1 cellular context compared by ENCODE assay signal in genomic region chr6:44000164-44000842, GRCh38.
A peak's percentile ranks its signal among the peaks of the same experiment; 100 is the strongest.
TF ChIP-seq lines count a peak whose summit lies in the region.

No MANE protein-coding gene starts in this region.

TF ChIP-seq in GM12878, 131 proteins besides CTCF, POLR2A, EP300 and RAD21 (continued from another document):
- peak; percentile 34; the same call in 1 of the 2 replicates for TF ChIP-seq RELB (IDR thresholded peaks at IDR 0.05; ENCODE audit: low read depth)
- peak; percentile 20; the same call in 1 of the 2 replicates for TF ChIP-seq E2F4 (IDR thresholded peaks at IDR 0.05; ENCODE audit: low read depth, low read length)
- no peak for TF ChIP-seq KAT2A (conservative IDR thresholded peaks at IDR 0.05; ENCODE audit: control insufficient read depth, low read depth, low read length)
- TF ChIP-seq BHLHE40 (IDR thresholded peaks at IDR 0.05; ENCODE audit: borderline replicate concordance in 1 of 2, low read depth in 2 of 2, low read length in 1 of 2) = peak in 1 of 2 experiments; percentile 74; a peak in 3 of 4 replicates
- TF ChIP-seq GATAD2B (conservative IDR thresholded peaks at IDR 0.05; ENCODE audit: low read depth) = peak; percentile 70
- TF ChIP-seq E2F8 (IDR thresholded peaks at IDR 0.05; ENCODE audit: low read depth, partially characterized antibody) = peak; percentile 50
- TF ChIP-seq SMARCA5 (IDR thresholded peaks at IDR 0.05) = peak; percentile 48; the same call in 1 of the 2 replicates
- peak; percentile 79; the same call in 1 of the 2 replicates for TF ChIP-seq DPF2 (IDR thresholded peaks at IDR 0.05)
- no peak for TF ChIP-seq ELK1 (IDR thresholded peaks at IDR 0.05; ENCODE audit: low read depth, low read length)
- TF ChIP-seq KLF5 (IDR thresholded peaks at IDR 0.05; ENCODE audit: partially characterized antibody) = peak; percentile 33
- 0 out of 2 replicates have a peak, but pooled peaks have one; percentile 32 for TF ChIP-seq MXI1 (IDR thresholded peaks at IDR 0.05; ENCODE audit: low read depth, low read length)
- peak; percentile 67 for TF ChIP-seq RELA (IDR thresholded peaks at IDR 0.05; ENCODE audit: borderline replicate concordance, partially characterized antibody)
- peak; percentile 56 for TF ChIP-seq CREM (IDR thresholded peaks at IDR 0.05; ENCODE audit: low read depth)
- TF ChIP-seq SP1 (IDR thresholded peaks at IDR 0.05; ENCODE audit: low read depth, low read length) = no peak
- peak; percentile 62; the same call in 1 of the 2 replicates for TF ChIP-seq RB1 (IDR thresholded peaks at IDR 0.05; ENCODE audit: borderline replicate concordance)
- peak; percentile 55; the same call in 1 of the 2 replicates for TF ChIP-seq MLLT1 (IDR thresholded peaks at IDR 0.05)
- TF ChIP-seq SIN3A (IDR thresholded peaks at IDR 0.05; ENCODE audit: low read depth, low read length) = 0 out of 2 replicates have a peak, but pooled peaks have one; percentile 20
- TF ChIP-seq FOXM1 (IDR thresholded peaks at IDR 0.05; ENCODE audit: low read depth, low read length) = no peak
- peak; percentile 89; the same call in 1 of the 2 replicates for TF ChIP-seq HDGF (IDR thresholded peaks at IDR 0.05)
- peak; percentile 74 for TF ChIP-seq SMAD1 (IDR thresholded peaks at IDR 0.05; ENCODE audit: low read depth, partially characterized antibody)
- TF ChIP-seq ASH2L (IDR thresholded peaks at IDR 0.05; ENCODE audit: borderline replicate concordance, low read depth) = no peak
- TF ChIP-seq PKNOX1 (IDR thresholded peaks at IDR 0.05) = peak; percentile 92
- TF ChIP-seq ZBTB33 (IDR thresholded peaks at IDR 0.05) = no peak
- TF ChIP-seq CBFB (IDR thresholded peaks at IDR 0.05; ENCODE audit: low read depth) = no peak
- TF ChIP-seq ATF7 (IDR thresholded peaks at IDR 0.05; ENCODE audit: low read depth) = peak; percentile 76
- peak; percentile 50; the same call in 1 of the 2 replicates for TF ChIP-seq SPI1 (IDR thresholded peaks at IDR 0.05; ENCODE audit: borderline replicate concordance, insufficient read depth, low read depth, low read length)
- TF ChIP-seq IKZF1 (conservative IDR thresholded peaks at IDR 0.05) = peak; percentile 80
- TF ChIP-seq NBN (IDR thresholded peaks at IDR 0.05) = peak; percentile 89
- no peak for TF ChIP-seq ATF2 (IDR thresholded peaks at IDR 0.05; ENCODE audit: low read length)
- TF ChIP-seq PBX3 (IDR thresholded peaks at IDR 0.05; ENCODE audit: insufficient replicate concordance, low read depth, low read length) = peak; percentile 77
- peak; percentile 27; the same call in 1 of the 2 replicates for TF ChIP-seq ZBTB40 (IDR thresholded peaks at IDR 0.05; ENCODE audit: borderline replicate concordance)
- TF ChIP-seq POLR2AphosphoS2 (IDR thresholded peaks at IDR 0.05; ENCODE audit: low read depth, low read length) = peak; percentile 65; the same call in 1 of the 2 replicates
